ENCODE assay signal across 8 cellular contexts in genomic region chr4:99816611-99817309, GRCh38. TPM values are rescaled to one million over a fixed set of nuclear protein-coding genes. Genes with fewer than 3 reads are reported as not detected.
DNase-seq lines count a peak whose midpoint lies in the region; ATAC-seq lines count a peak whose summit lies in the region.

A gene with protein sequence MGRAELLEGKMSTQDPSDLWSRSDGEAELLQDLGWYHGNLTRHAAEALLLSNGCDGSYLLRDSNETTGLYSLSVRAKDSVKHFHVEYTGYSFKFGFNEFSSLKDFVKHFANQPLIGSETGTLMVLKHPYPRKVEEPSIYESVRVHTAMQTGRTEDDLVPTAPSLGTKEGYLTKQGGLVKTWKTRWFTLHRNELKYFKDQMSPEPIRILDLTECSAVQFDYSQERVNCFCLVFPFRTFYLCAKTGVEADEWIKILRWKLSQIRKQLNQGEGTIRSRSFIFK (plus strand): TSS chr4:99816827. CDS start chr4:99816914, 87 bp downstream.

- no peaks in the 10 kb centered on the region for H3K9me3 Mint-ChIP-seq in dendritic cell treated with granulocyte-macrophage colony-stimulating factor and Interleukin-4, amounts not matched to agents 40 ng/mL and 50 ng/mL, for 4 days

- H3K27me3 Mint-ChIP-seq in dendritic cell treated with granulocyte-macrophage colony-stimulating factor and Interleukin-4, amounts not matched to agents 40 ng/mL and 50 ng/mL, for 4 days, result no peaks in the 10 kb centered on the region

- H3K27ac Mint-ChIP-seq in dendritic cell treated with granulocyte-macrophage colony-stimulating factor and Interleukin-4, amounts not matched to agents 40 ng/mL and 50 ng/mL, for 4 days, result peak within 1 kb of the TSS; percentile 94

- DNase-seq in DMS53 (lab: John Stamatoyannopoulos, UW) (peak; percentile 34), DMS53 treated with DMSO at 0.1 percent for 48 hours (lab: John Stamatoyannopoulos, UW; ENCODE audit: unreplicated experiment) (no peak), sciatic nerve (ENCODE audit: low spot score) (no peak), hepatic stellate cell (ENCODE audit: low spot score) (no peak), AG08396 (ENCODE audit: low spot score) (no peak)
- peak; percentile 58 for DNase-seq in activated CD4-positive, CD25-positive, alpha-beta regulatory T cell treated with anti-CD3 and anti-CD28 coated beads, Interleukin-2, amount 50 U/mL, for 16 hours (ENCODE audit: low read depth, low spot score)

- peaks cover 64% of the 10 kb centered on the region for H3K4me1 Mint-ChIP-seq in dendritic cell treated with granulocyte-macrophage colony-stimulating factor and Interleukin-4, amounts not matched to agents 40 ng/mL and 50 ng/mL, for 4 days (ENCODE audit: low read depth)

- intact Hi-C loops in dendritic cell treated with granulocyte-macrophage colony-stimulating factor and Interleukin-4, amounts not matched to agents 40 ng/mL and 50 ng/mL, for 4 days (cut with micrococcal nuclease), result loop anchor here (2.0 to 10.0 kb wide), 4 partner anchors 38 to 732 kb away; partner anchors contain the start of gene ADH5
- intact Hi-C loops in sciatic nerve (cut with DNase I), result no loop called here

- peak within 1 kb of the TSS; percentile 95 for H3K4me3 Mint-ChIP-seq in dendritic cell treated with granulocyte-macrophage colony-stimulating factor and Interleukin-4, amounts not matched to agents 40 ng/mL and 50 ng/mL, for 4 days

- ATAC-seq in HG03457 (IDR thresholded peaks at IDR 0.05; ENCODE audit: unreplicated experiment), result peak; percentile 95
- peak; percentile 74 for ATAC-seq in sciatic nerve

- peaks cover 18% of the 10 kb centered on the region for H3K36me3 Mint-ChIP-seq in dendritic cell treated with granulocyte-macrophage colony-stimulating factor and Interleukin-4, amounts not matched to agents 40 ng/mL and 50 ng/mL, for 4 days (ENCODE audit: low read depth)

RNA-seq across cellular contexts. Expression of the gene that starts here (rescaled TPM):
- 3.5 TPM for total RNA-seq in sciatic nerve

Comparison
In these comparisons a context has a peak if more than half of its experiments do, and no peak if none do; other contexts are left out.
1. DNase-seq: peak in DMS53 (single experiment) and activated CD4-positive, CD25-positive, alpha-beta regulatory T cell treated with anti-CD3 and anti-CD28 coated beads, Interleukin-2, amount 50 U/mL, for 16 hours (single experiment); none in DMS53 treated with DMSO at 0.1 percent for 48 hours (single experiment), sciatic nerve (single experiment), hepatic stellate cell (single experiment) and AG08396 (single experiment).